ENCODE assay signal across 12 cellular contexts in the genomic region with DNA sequence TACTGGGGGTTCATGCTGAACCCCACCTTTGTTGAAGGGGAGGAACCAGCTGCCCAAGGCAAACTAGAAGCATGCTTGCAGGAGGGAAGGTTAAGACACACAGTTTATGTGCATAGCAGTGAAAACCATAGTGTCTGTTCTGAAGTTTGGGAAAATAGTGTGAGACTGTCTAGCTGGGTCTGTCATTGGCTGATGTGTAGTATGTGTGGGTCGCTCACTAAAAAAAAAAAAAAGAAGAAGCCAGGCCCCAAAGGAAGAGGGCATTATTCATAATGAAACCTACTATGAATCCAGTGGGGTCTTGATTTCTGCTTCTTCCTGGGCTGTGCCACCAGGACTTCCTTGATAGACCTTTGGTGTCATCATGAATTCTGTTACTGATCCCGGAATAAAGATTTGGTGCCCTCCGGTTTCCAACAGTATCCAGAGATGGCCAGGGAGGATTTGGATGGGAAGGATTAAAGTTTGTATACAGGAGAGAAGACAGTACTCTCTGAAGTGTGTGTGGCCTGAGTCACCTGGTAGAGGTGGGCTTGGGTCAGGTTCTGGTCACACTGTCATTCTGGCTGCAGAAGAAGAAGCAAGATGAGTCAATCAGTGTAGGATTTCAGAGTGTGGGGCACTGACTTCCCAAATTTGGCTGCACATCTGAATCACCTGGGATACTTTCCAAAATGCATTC.
A peak's percentile ranks its signal among the peaks of the same experiment; 100 is the strongest.
DNase-seq lines count a peak whose midpoint lies in the region; ATAC-seq, FAIRE-seq and TF ChIP-seq lines count a peak whose summit lies in the region.
"Had no signal": no experiment of that assay in that cellular context is flagged by ENCODE, and none has a peak within 500 bp of the region (broad histone marks: within the 10 kb centered on the region; RNA-seq: fewer than 3 reads in every experiment).

No MANE protein-coding gene starts in this region.

- TF ChIP-seq POLR2A in H54 (IDR thresholded peaks at IDR 0.05; ENCODE audit: low read depth, low read length): no peak

- H3K4me3 Mint-ChIP-seq in T-cell (peak overlapping the region in 1 of 3 donors; percentile 6), endodermal cell (no peak overlapping the region)
- H3K4me3 Mint-ChIP-seq in stimulated activated naive CD8-positive, alpha-beta T cell treated with anti-CD3 and anti-CD28 coated beads, Interleukin-15, Interleukin-2, amounts not matched to agents 100 ng/mL and 50 ng/mL, for 24 hours: peak overlapping the region; percentile 19

- CTCF ChIA-PET in T-cell (lab: Charles Lee): interaction anchor here in 1 of 2 donors (0.6 kb wide), 1 partner anchor 76 kb away, joined by 3 read pairs; no protein-coding TSS in a partner anchor

- H3K9ac ChIP-seq in endodermal cell (ENCODE audit: extremely low read depth, low read length, poor library complexity, severe bottlenecking): no peak overlapping the region

- peak overlapping the region; percentile 16 to 47 for H3K27ac Mint-ChIP-seq in T-cell
- H3K27ac Mint-ChIP-seq in endodermal cell: no peak overlapping the region
- H3K27ac Mint-ChIP-seq in stimulated activated naive CD8-positive, alpha-beta T cell treated with anti-CD3 and anti-CD28 coated beads, Interleukin-15, Interleukin-2, amounts not matched to agents 100 ng/mL and 50 ng/mL, for 24 hours: peak overlapping the region; percentile 85

- no peaks in the 10 kb centered on the region for H3K27me3 Mint-ChIP-seq in T-cell
- H3K27me3 Mint-ChIP-seq in endodermal cell (ENCODE audit: insufficient read depth): no peaks in the 10 kb centered on the region
- H3K27me3 Mint-ChIP-seq in stimulated activated naive CD8-positive, alpha-beta T cell treated with anti-CD3 and anti-CD28 coated beads, Interleukin-15, Interleukin-2, amounts not matched to agents 100 ng/mL and 50 ng/mL, for 24 hours: no peaks in the 10 kb centered on the region

- H3K36me3 ChIP-seq in endodermal cell (ENCODE audit: control insufficient read depth, insufficient read depth, low read length): no peaks in the 10 kb centered on the region

- WGBS in endodermal cell (ENCODE audit: insufficient coverage in 1 of 2, insufficient read length in 1 of 2), 2 experiments: 86 to 95% methylated on average over 1 to 3 of the region's 3 CpGs

- no peaks in the 10 kb centered on the region for H3K27me3 ChIP-seq in endodermal cell (ENCODE audit: control insufficient read depth, insufficient read depth, low read length, poor library complexity, severe bottlenecking)

- TF ChIP-seq CTCF in endodermal cell (conservative IDR thresholded peaks at IDR 0.05): no peak

- H3K4me1 Mint-ChIP-seq in T-cell (peaks cover 51 to 79% (median 65%) of the 10 kb centered on the region in 3 donors), endodermal cell (peaks cover 6% of the 10 kb centered on the region)
- peaks cover 80% of the 10 kb centered on the region for H3K4me1 Mint-ChIP-seq in stimulated activated naive CD8-positive, alpha-beta T cell treated with anti-CD3 and anti-CD28 coated beads, Interleukin-15, Interleukin-2, amounts not matched to agents 100 ng/mL and 50 ng/mL, for 24 hours (ENCODE audit: low read depth)

- no peaks in the 10 kb centered on the region for H3K4me1 ChIP-seq in endodermal cell (ENCODE audit: control insufficient read depth, insufficient read depth, low read length)

- H3K9me3 Mint-ChIP-seq in T-cell (peaks cover 0 to 3% (median 0%) of the 10 kb centered on the region in 3 donors), endodermal cell (no peaks in the 10 kb centered on the region)
- H3K9me3 Mint-ChIP-seq in stimulated activated naive CD8-positive, alpha-beta T cell treated with anti-CD3 and anti-CD28 coated beads, Interleukin-15, Interleukin-2, amounts not matched to agents 100 ng/mL and 50 ng/mL, for 24 hours: peaks cover 5% of the 10 kb centered on the region

- no peak overlapping the region for H3K27ac ChIP-seq in endodermal cell (ENCODE audit: low read depth, low read length)

- H3K9me3 ChIP-seq in endodermal cell (ENCODE audit: control insufficient read depth, low read length): no peaks in the 10 kb centered on the region

- H3K36me3 Mint-ChIP-seq in T-cell (peaks cover 46% of the 10 kb centered on the region), endodermal cell (ENCODE audit: low read depth) (no peaks in the 10 kb centered on the region)
- peaks cover 64% of the 10 kb centered on the region for H3K36me3 Mint-ChIP-seq in stimulated activated naive CD8-positive, alpha-beta T cell treated with anti-CD3 and anti-CD28 coated beads, Interleukin-15, Interleukin-2, amounts not matched to agents 100 ng/mL and 50 ng/mL, for 24 hours (ENCODE audit: low read depth)

- POLR2A ChIA-PET in T-cell (lab: Charles Lee): interaction anchor here in 1 of 2 donors (0.7 kb wide), 1 partner anchor 54 kb away, joined by 5 read pairs; no protein-coding TSS in a partner anchor

- peak; percentile 61 for DNase-seq in activated CD8-positive, alpha-beta memory T cell treated with anti-CD3 and anti-CD28 coated beads for 24 hours
- DNase-seq in activated CD8-positive, alpha-beta memory T cell treated with anti-CD3 and anti-CD28 coated beads, Interleukin-2, amount 50 U/mL, for 48 hours: no peak
- DNase-seq in T-cell (no peak), endodermal cell (peak; percentile 31), NCI-H524 (lab: John Stamatoyannopoulos, UW) (no peak), H54 (ENCODE audit: insufficient read length, low spot score) (no peak)
- DNase-seq: activated CD4-positive, CD25-positive, alpha-beta regulatory T cell; left cardiac atrium; NCI-H187 had no signal

- ATAC-seq in T-cell (replicated peaks in 1 of 4) (no peak), HG03097 (IDR thresholded peaks at IDR 0.05; ENCODE audit: low FRiP score, unreplicated experiment) (no peak)
- ATAC-seq: HepG2 had no signal

- no peak overlapping the region for H3K4me3 ChIP-seq in endodermal cell (ENCODE audit: low read length)

- FAIRE-seq in H54 (lab: Jason Lieb, UNC): no peak
- FAIRE-seq: HepG2 had no signal

Comparison
In these comparisons a context has a peak if more than half of its experiments do, and no peak if none do; other contexts are left out.
1. DNase-seq: peak in activated CD8-positive, alpha-beta memory T cell treated with anti-CD3 and anti-CD28 coated beads for 24 hours (single experiment) and endodermal cell (single experiment); none in activated CD8-positive, alpha-beta memory T cell treated with anti-CD3 and anti-CD28 coated beads, Interleukin-2, amount 50 U/mL, for 48 hours (single experiment), T-cell (0 of 34), NCI-H524 (0 of 2) and H54 (single experiment).